In the genomic region with DNA sequence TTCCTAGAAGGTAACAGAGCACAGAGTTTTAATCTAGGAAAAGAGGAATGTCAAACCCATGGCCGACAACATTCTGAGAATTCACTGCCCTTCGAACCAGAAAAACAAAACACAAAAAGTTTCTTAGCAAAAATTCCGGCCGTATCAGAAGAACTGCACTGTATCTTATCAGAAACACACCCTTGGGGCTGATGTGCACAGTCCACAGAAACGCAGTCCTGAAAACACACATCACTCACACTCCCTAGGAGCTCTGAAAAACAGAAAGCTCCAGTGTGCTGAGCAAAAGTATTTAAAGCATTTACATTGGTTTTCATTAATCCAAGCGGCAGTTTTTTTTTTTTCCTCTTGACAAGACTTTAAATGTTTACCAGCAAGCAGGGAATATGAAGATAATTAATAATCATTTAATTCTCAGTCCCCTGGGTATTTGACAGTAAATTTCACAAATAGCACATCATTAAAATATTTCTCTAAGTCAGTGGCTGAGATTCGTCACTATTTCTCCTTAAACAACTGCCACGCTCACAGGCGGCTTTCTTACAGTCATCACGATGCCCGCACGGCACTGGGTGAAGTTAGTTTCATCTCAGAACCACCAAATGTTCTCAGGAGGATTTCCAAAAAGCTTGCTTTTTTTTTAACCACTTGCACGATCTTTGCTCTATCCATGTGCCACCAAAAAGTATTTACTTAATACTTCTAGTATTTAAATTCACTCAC, we compare ENCODE assay signal across 1 cellular context.
TF ChIP-seq lines count a peak whose summit lies in the region.

No MANE protein-coding gene starts in this region.

TF ChIP-seq in IMR-90, 13 proteins besides CTCF, POLR2A, EP300 and RAD21 (continued from another document):
- TF ChIP-seq NFE2L2 (IDR thresholded peaks at IDR 0.05; ENCODE audit: low read depth, low read length) (no peak), CHD1 (IDR thresholded peaks at IDR 0.05; ENCODE audit: low read depth, low read length) (no peak), BHLHE40 (IDR thresholded peaks at IDR 0.05; ENCODE audit: low read depth, low read length) (no peak)
- TF ChIP-seq, protein P1, sequence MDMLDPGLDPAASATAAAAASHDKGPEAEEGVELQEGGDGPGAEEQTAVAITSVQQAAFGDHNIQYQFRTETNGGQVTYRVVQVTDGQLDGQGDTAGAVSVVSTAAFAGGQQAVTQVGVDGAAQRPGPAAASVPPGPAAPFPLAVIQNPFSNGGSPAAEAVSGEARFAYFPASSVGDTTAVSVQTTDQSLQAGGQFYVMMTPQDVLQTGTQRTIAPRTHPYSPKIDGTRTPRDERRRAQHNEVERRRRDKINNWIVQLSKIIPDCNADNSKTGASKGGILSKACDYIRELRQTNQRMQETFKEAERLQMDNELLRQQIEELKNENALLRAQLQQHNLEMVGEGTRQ (IDR thresholded peaks at IDR 0.05; ENCODE audit: low read depth, low read length): no peak
